In the genomic region with DNA sequence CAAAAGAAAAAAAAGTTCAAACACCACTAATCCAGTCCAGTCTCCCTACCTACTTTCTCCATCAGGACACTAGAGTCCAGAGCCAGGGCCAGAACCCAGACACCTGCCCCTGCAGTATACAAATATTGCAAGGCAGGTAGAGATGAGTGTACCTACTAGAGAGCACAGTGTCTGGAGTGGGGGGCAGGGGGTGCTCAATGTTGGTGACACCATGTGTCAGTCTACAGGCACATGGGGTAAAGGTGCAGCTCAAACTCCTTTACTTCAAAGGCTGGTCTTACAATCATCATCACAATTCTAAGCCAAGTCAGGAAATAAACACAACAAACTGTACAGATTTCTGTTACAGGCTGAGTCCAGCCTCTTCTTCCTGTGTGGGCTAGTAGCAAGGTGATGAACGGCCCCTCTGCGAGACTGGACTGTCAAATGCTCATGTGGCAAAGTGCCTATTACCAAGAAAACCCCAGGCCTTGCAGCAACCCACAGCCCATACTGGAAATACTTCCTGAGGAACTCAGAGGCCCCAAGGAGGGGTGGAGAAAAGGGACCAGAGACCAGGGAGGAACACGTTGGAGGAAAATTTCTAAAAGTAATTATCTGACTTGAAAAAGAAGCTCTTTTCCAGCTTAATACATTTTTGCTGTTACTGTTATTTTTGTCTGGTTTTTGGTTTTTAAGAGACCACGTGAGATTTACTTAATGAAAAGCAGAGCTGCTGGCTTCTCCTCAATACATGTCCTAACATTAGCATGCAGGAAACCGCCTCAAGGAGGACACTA, we compare ENCODE assay signal across 8 cellular contexts. TPM values are rescaled to one million over a fixed set of nuclear protein-coding genes. Genes with fewer than 3 reads are reported as not detected.
DNase-seq lines count a peak whose midpoint lies in the region; ATAC-seq and TF ChIP-seq lines count a peak whose summit lies in the region.

No MANE protein-coding gene starts in this region.

- peak overlapping the region in 1 of 2 experiments; percentile 41 for H3K23ac ChIP-seq in mesenchymal stem cell (ENCODE audit: low read length in 2 of 2)

- H3K79me2 ChIP-seq in ACC112 (ENCODE audit: control insufficient read depth, insufficient read depth, low read length, unreplicated experiment), result peaks cover 47% of the 10 kb centered on the region

- no peak overlapping the region for H3K4ac ChIP-seq in mesenchymal stem cell (ENCODE audit: low read depth in 1 of 2, low read length in 2 of 2)

- H3K14ac ChIP-seq in mesenchymal stem cell (ENCODE audit: low read length in 2 of 2), result peak overlapping the region in 1 of 2 experiments; percentile 83

- peaks cover 76% of the 10 kb centered on the region for H3K4me1 Mint-ChIP-seq in brain

- peaks cover 20% of the 10 kb centered on the region for H3K79me1 ChIP-seq in mesenchymal stem cell (replicated peaks; ENCODE audit: low read length, poor library complexity, severe bottlenecking)

- H2BK5ac ChIP-seq in mesenchymal stem cell (ENCODE audit: low read depth, low read length, poor library complexity, severe bottlenecking), result peak overlapping the region; percentile 48

- H2AK5ac ChIP-seq in mesenchymal stem cell (ENCODE audit: low read length, severe bottlenecking), result no peak overlapping the region

- peaks cover 52% of the 10 kb centered on the region for H3K4me1 ChIP-seq in ACC112 (ENCODE audit: control insufficient read depth, insufficient read depth, low read length, unreplicated experiment)
- peaks cover 24% of the 10 kb centered on the region for H3K4me1 ChIP-seq in mesenchymal stem cell (ENCODE audit: control insufficient read depth, insufficient read depth, low read depth, low read length)

- H4K8ac ChIP-seq in mesenchymal stem cell (ENCODE audit: low read length), result no peak overlapping the region

- 31% methylated on average over 3 of the region's 5 CpGs for WGBS in mesenchymal stem cell

- H3K9me3 ChIP-seq in mesenchymal stem cell (ENCODE audit: control insufficient read depth, low read length), result no peaks in the 10 kb centered on the region

- peak overlapping the region; percentile 83 for H3K9ac ChIP-seq in mesenchymal stem cell (ENCODE audit: low read length)

- H3K27ac ChIP-seq in ACC112 (ENCODE audit: low read depth, low read length), result peak overlapping the region; percentile 43
- peak overlapping the region; percentile 8 for H3K27ac ChIP-seq in mesenchymal stem cell (ENCODE audit: low read length, poor library complexity, severe bottlenecking)

- no peak overlapping the region for H2BK12ac ChIP-seq in mesenchymal stem cell (ENCODE audit: low read length in 2 of 2)

- H3K27me3 Mint-ChIP-seq in brain, result no peaks in the 10 kb centered on the region

- in situ Hi-C loops in KBM-7 (cut with MboI; ENCODE audit: low pct_unique_long_range_greater_than_20kb, low sequenced_read_pairs), result no loop called here

- no peak overlapping the region for H2AFZ ChIP-seq in ACC112 (ENCODE audit: low read length, unreplicated experiment)
- no peak overlapping the region for H2AFZ ChIP-seq in mesenchymal stem cell (ENCODE audit: low read depth, low read length)

- H4K91ac ChIP-seq in mesenchymal stem cell (ENCODE audit: low read length), result no peak overlapping the region

- ATAC-seq in GM21825 (IDR thresholded peaks at IDR 0.05; ENCODE audit: unreplicated experiment), result no peak

- DNase-seq in KBM-7 (peak; percentile 97), mesenchymal stem cell (peak; percentile 80), hippocampal formation (lab: John Stamatoyannopoulos, UW) (no peak), DMS153 treated with DMSO at 0.1 percent for 48 hours (lab: John Stamatoyannopoulos, UW; ENCODE audit: unreplicated experiment) (no peak)
- no peak for DNase-seq in activated CD4-positive, CD25-positive, alpha-beta regulatory T cell treated with anti-CD3 and anti-CD28 coated beads, Interleukin-2, amount 50 U/mL, for 72 hours

- H3K36me3 ChIP-seq in ACC112 (ENCODE audit: insufficient read depth, low read length), result 0 out of 2 replicates have a peak, but pooled peaks cover 8% of the 10 kb centered on the region
- H3K36me3 ChIP-seq in mesenchymal stem cell (ENCODE audit: control insufficient read depth in 1 of 2, insufficient read depth in 2 of 2, low read depth in 1 of 2, low read length in 2 of 2), result peaks cover 26 to 41% of the 10 kb centered on the region in 2 experiments

- H2BK15ac ChIP-seq in mesenchymal stem cell (ENCODE audit: low read depth, poor library complexity, severe bottlenecking), result no peak overlapping the region

- H3K9me3 Mint-ChIP-seq in brain, result no peaks in the 10 kb centered on the region

- peak overlapping the region in 3 of 5 experiments; percentile 79 to 91 (median 90) for H3K27ac Mint-ChIP-seq in brain

- no peak for TF ChIP-seq CTCF in brain (conservative IDR thresholded peaks at IDR 0.05)

- peaks cover 17% of the 10 kb centered on the region for H3K36me3 Mint-ChIP-seq in brain

- no peak overlapping the region for H3K4me2 ChIP-seq in mesenchymal stem cell (ENCODE audit: low read length, poor library complexity, severe bottlenecking)

- H3K4me3 ChIP-seq in ACC112 (ENCODE audit: low read depth, low read length) (no peak overlapping the region), mesenchymal stem cell (ENCODE audit: insufficient read depth in 1 of 2, low read depth in 1 of 2, low read length in 2 of 2) (peak overlapping the region in 1 of 2 experiments; percentile 41)

- no peaks in the 10 kb centered on the region for H3K27me3 ChIP-seq in ACC112 (ENCODE audit: insufficient read depth, low read length)
- H3K27me3 ChIP-seq in mesenchymal stem cell (ENCODE audit: control insufficient read depth in 1 of 2, insufficient read depth in 1 of 2, low read length in 2 of 2), result no peaks in the 10 kb centered on the region

- peak overlapping the region; percentile 26 to 48 for H3K18ac ChIP-seq in mesenchymal stem cell (ENCODE audit: low read depth in 1 of 2, low read length in 2 of 2)

- peak overlapping the region in 2 of 5 experiments; percentile 28 to 44 for H3K4me3 Mint-ChIP-seq in brain

- H2BK120ac ChIP-seq in mesenchymal stem cell (ENCODE audit: low read depth, low read length), result no peak overlapping the region

RNA-seq across cellular contexts. Expression of gene TBC1D2B, which starts 29.7 kb away (rescaled TPM):
- polyA plus RNA-seq in brain (ENCODE audit: insufficient read depth, low read depth, low replicate concordance), result 14.2 TPM
- polyA plus RNA-seq in mesenchymal stem cell (2013, experiment 1 of 2), result 43.1 TPM
- polyA plus RNA-seq in mesenchymal stem cell (2013, experiment 2 of 2), result 41.2 TPM

RNA-seq across cellular contexts. Expression of gene SH2D7, which starts 44.5 kb away (rescaled TPM):
- not detected for polyA plus RNA-seq in brain (ENCODE audit: insufficient read depth, low read depth, low replicate concordance)
- polyA plus RNA-seq in mesenchymal stem cell (2013, experiment 1 of 2), result 0.01 TPM
- polyA plus RNA-seq in mesenchymal stem cell (2013, experiment 2 of 2), result 0.01 TPM

Comparison
In these comparisons a context has a peak if more than half of its experiments do, and no peak if none do; other contexts are left out.
1. DNase-seq: peak in KBM-7 (single experiment) and mesenchymal stem cell (single experiment); none in hippocampal formation (0 of 2), DMS153 treated with DMSO at 0.1 percent for 48 hours (single experiment) and activated CD4-positive, CD25-positive, alpha-beta regulatory T cell treated with anti-CD3 and anti-CD28 coated beads, Interleukin-2, amount 50 U/mL, for 72 hours (single experiment).